ENCODE assay signal across 13 cellular contexts in the genomic region with DNA sequence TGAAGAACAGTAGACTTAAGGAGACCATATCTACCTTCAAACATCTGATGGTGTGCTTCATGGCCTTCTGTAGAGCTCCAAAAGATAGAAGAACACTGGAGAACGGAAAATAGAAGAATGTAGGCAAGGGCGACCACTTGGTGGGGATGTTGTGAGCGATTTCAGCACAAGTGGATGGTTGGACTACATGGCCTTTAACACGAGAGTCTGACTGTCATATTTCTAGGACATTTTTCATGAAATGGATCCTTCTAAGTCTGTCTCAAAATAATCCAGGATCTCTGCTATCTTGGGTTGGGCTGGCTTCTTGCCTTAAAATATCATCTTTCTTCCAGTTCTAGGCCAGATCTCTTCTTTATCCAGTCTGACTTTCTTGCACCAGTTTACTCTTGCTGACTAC.
DNase-seq lines count a peak whose midpoint lies in the region; ATAC-seq and TF ChIP-seq lines count a peak whose summit lies in the region.
"Had no signal": no experiment of that assay in that cellular context is flagged by ENCODE, and none has a peak within 500 bp of the region (broad histone marks: within the 10 kb centered on the region; RNA-seq: fewer than 3 reads in every experiment).

No MANE protein-coding gene starts in this region.

- no peak for ATAC-seq in HG02970 (IDR thresholded peaks at IDR 0.05; ENCODE audit: low FRiP score, unreplicated experiment)

- H3K27ac ChIP-seq in neutrophil (peak overlapping the region; percentile 5), RWPE1 (no peak overlapping the region)
- H3K27ac ChIP-seq: neural progenitor cell, PC-9 had no signal

- DNase-seq in NOMO-1 (lab: John Stamatoyannopoulos, UW; ENCODE audit: unreplicated experiment in 2 of 2) (peak; percentile 16 to 33), NOMO-1 treated with dmso at 0.1 percent for 144 hours (lab: John Stamatoyannopoulos, UW; ENCODE audit: unreplicated experiment) (no peak), KBM-7 (peak; percentile 74), amniotic epithelial cell (ENCODE audit: low read depth) (peak; percentile 23), HK-2 (ENCODE audit: unreplicated experiment) (no peak), RWPE1 (ENCODE audit: low spot score) (no peak)
- DNase-seq: activated CD4-positive, CD25-positive, alpha-beta regulatory T cell; MV-4-11; PC-9; stimulated activated CD4-positive, alpha-beta T cell treated with anti-CD3 and anti-CD28 coated beads, Interleukin-4, amount 100 ng/mL, for 24 hours had no signal

- H3K27me3 ChIP-seq in neutrophil: no peaks in the 10 kb centered on the region
- H3K27me3 ChIP-seq: neural progenitor cell had no signal

- POLR2A ChIA-PET in RWPE1 (lab: Yijun Ruan, JAX; ENCODE audit: low non-redundant PET): no interaction called here

- H3K36me3 ChIP-seq in neutrophil: peaks cover 3% of the 10 kb centered on the region
- H3K36me3 ChIP-seq: neural progenitor cell had no signal

- in situ Hi-C loops in KBM-7 (cut with MboI; ENCODE audit: low pct_unique_long_range_greater_than_20kb, low sequenced_read_pairs): loop anchor here (25.0 kb wide), 1 partner anchor 187 kb away; no protein-coding TSS in a partner anchor

- H3K9me3 ChIP-seq in neutrophil: no peaks in the 10 kb centered on the region

- CTCF ChIA-PET in RWPE1 (lab: Yijun Ruan, JAX): no interaction called here

- peaks cover 19 to 25% of the 10 kb centered on the region in 2 experiments for H3K4me1 ChIP-seq in neutrophil (ENCODE audit: control insufficient read depth in 1 of 2, insufficient read depth in 1 of 2, low read depth in 1 of 2, low read length in 1 of 2)

- no peak overlapping the region for H3K4me3 ChIP-seq in neutrophil (ENCODE audit: low read depth in 1 of 2, low read length in 1 of 2)
- H3K4me3 ChIP-seq: neural progenitor cell, PC-9 had no signal

- TF ChIP-seq CTCF in neutrophil (IDR thresholded peaks at IDR 0.05) (no peak), RWPE1 (conservative IDR thresholded peaks at IDR 0.05; ENCODE audit: low read depth) (no peak)

Comparison
In these comparisons a context has a peak if more than half of its experiments do, and no peak if none do; other contexts are left out.
1. DNase-seq: peak in NOMO-1 (2 of 2), KBM-7 (single experiment) and amniotic epithelial cell (single experiment); none in NOMO-1 treated with dmso at 0.1 percent for 144 hours (single experiment), HK-2 (single experiment) and RWPE1 (single experiment).